18 cellular contexts compared by ENCODE assay signal in genomic region chr20:55159230-55159629, GRCh38.
DNase-seq lines count a peak whose midpoint lies in the region; ATAC-seq and TF ChIP-seq lines count a peak whose summit lies in the region.
"Had no signal": no experiment of that assay in that cellular context is flagged by ENCODE, and none has a peak within 500 bp of the region (broad histone marks: within the 10 kb centered on the region; RNA-seq: fewer than 3 reads in every experiment).

No MANE protein-coding gene starts in this region.

- no peak overlapping the region for H2AFZ ChIP-seq in smooth muscle cell (ENCODE audit: low read depth)
- H2AFZ ChIP-seq: GM23248 had no signal

- H3K27ac ChIP-seq in smooth muscle cell (ENCODE audit: low read depth) (peak overlapping the region; percentile 59), psoas muscle (no peak overlapping the region)
- H3K27ac ChIP-seq: BLaER1, C4-2B, GM23248 had no signal

- no peaks in the 10 kb centered on the region for H3K27me3 ChIP-seq in smooth muscle cell (ENCODE audit: low read depth)
- H3K27me3 ChIP-seq in psoas muscle (ENCODE audit: insufficient read depth in 3 of 3, low read length in 2 of 3): no peaks in the 10 kb centered on the region
- H3K27me3 ChIP-seq: BLaER1 had no signal

- no peak overlapping the region for H3K4me2 ChIP-seq in smooth muscle cell
- H3K4me2 ChIP-seq: BLaER1 had no signal

- WGBS in smooth muscle cell (ENCODE audit: low lambda C conversion rate): 86% methylated on average over 3 of the region's 3 CpGs
- 80 to 86% (median 84%) methylated on average over 3 of the region's 3 CpGs for WGBS in psoas muscle, 3 donors

- H3K4me3 ChIP-seq in astrocyte of the spinal cord (ENCODE audit: low read depth, low read length) (no peak overlapping the region), smooth muscle cell (no peak overlapping the region), psoas muscle (no peak overlapping the region)
- H3K4me3 ChIP-seq: BLaER1, GM12878, GM23248 had no signal

- ATAC-seq in psoas muscle: no peak
- ATAC-seq: CD8-positive, alpha-beta T cell; GM12878; HCT116 had no signal

- H3K9me3 ChIP-seq in smooth muscle cell (replicated peaks; ENCODE audit: low read depth) (no peaks in the 10 kb centered on the region), psoas muscle (no peaks in the 10 kb centered on the region)
- H3K9me3 ChIP-seq: BLaER1, Caco-2 had no signal

- H3K4me1 ChIP-seq in smooth muscle cell (ENCODE audit: low read depth): no peaks in the 10 kb centered on the region
- H3K4me1 ChIP-seq in psoas muscle: no peaks in the 10 kb centered on the region
- H3K4me1 ChIP-seq: BLaER1, Caco-2 had no signal

- no peak overlapping the region for H3K9ac ChIP-seq in smooth muscle cell (ENCODE audit: low read depth)
- H3K9ac ChIP-seq: BLaER1, GM23248 had no signal

- H4K20me1 ChIP-seq in smooth muscle cell (ENCODE audit: low read depth): no peaks in the 10 kb centered on the region
- H4K20me1 ChIP-seq: BLaER1 had no signal

- DNase-seq in HT1080 (ENCODE audit: low read depth): peak; percentile 5
- DNase-seq in astrocyte of the spinal cord (ENCODE audit: low read depth, low spot score): peak; percentile 13
- DNase-seq in smooth muscle cell (lab: John Stamatoyannopoulos, UW; ENCODE audit: unreplicated experiment): no peak
- no peak for DNase-seq in psoas muscle
- DNase-seq in G401 (ENCODE audit: low spot score): no peak
- DNase-seq in NCI-H524 treated with DMSO at 0.1 percent for 48 hours (lab: John Stamatoyannopoulos, UW): no peak
- DNase-seq: Caco-2; CD4-positive, CD25-positive, alpha-beta regulatory T cell; CD8-positive, alpha-beta T cell; DMS153; DND-41; GDM1; GM23248; H9 had no signal

- no peaks in the 10 kb centered on the region for H3F3A ChIP-seq in smooth muscle cell (ENCODE audit: low read depth)

- in situ Hi-C loops in astrocyte of the spinal cord (cut with HindIII; ENCODE audit: low sequenced_read_pairs) (no loop called here), G401 (cut with HindIII; ENCODE audit: low sequenced_read_pairs) (no loop called here)

- H3K79me2 ChIP-seq in smooth muscle cell (ENCODE audit: low read depth): no peaks in the 10 kb centered on the region

- no peaks in the 10 kb centered on the region for H3K36me3 ChIP-seq in smooth muscle cell (ENCODE audit: low read depth)
- no peaks in the 10 kb centered on the region for H3K36me3 ChIP-seq in psoas muscle (ENCODE audit: insufficient read depth in 1 of 2, low read depth in 1 of 2)
- H3K36me3 ChIP-seq: BLaER1 had no signal

- TF ChIP-seq CTCF in astrocyte of the spinal cord (IDR thresholded peaks at IDR 0.05; ENCODE audit: low read depth, low read length): no peak
- no peak for TF ChIP-seq CTCF in smooth muscle cell (IDR thresholded peaks at IDR 0.05; ENCODE audit: borderline replicate concordance, insufficient read depth, poor library complexity, severe bottlenecking)
- no peak for TF ChIP-seq CTCF in psoas muscle (IDR thresholded peaks at IDR 0.05)

- intact Hi-C loops in psoas muscle (cut with DNase I): no loop called here

Comparison
In these comparisons a context has a peak if more than half of its experiments do, and no peak if none do; other contexts are left out.
1. DNase-seq: peak in HT1080 (single experiment) and astrocyte of the spinal cord (single experiment); none in smooth muscle cell (single experiment), psoas muscle (0 of 2), G401 (single experiment) and NCI-H524 treated with DMSO at 0.1 percent for 48 hours (single experiment).